In the genomic region with DNA sequence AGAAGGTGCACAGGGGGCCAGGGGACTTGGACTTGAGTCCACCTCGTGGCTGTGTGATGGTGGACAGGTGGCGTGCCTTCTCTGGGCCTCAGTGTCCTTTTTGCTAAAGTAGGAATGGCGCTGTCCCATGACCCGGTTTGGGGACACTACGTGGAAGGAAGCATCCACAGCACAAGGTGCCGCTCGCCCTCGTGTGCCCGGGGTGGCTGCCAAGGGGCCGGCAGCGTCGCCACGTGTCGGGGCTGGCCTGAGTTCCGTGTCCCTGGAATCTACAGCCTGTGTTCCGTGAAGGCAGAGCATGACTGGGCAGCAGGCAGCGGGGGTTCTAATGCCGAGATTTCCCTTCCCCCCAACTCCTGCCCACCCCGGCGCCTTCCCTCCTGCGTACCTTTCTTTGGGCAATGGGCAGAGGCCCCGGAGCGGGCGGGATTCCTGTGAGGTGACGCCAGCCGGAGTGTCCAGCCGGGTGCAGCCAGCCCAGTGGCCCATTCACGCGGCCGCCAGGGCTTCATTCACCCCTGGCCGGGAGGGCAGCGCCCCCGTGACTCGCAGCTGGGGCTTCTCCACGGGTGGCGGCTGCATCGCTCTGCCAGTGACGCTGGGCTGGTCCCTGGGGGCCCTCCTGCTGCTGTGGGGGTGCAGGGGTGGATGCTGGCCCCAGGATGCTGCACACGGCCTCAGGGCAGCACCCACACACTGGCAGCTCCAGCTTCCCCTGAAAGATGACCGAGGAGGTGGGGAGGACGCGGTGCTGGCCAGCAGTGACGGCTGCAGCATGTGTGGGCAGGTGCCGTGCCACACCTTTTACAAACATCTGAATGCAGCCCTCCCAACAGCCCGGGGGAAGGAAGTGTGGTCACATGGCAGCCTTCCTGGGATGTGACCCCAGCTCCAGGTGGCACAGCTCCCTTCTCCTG, we compare ENCODE assay signal across 9 cellular contexts. TPM values are rescaled to one million over a fixed set of nuclear protein-coding genes. Genes with fewer than 3 reads are reported as not detected.
A peak's percentile ranks its signal among the peaks of the same experiment; 100 is the strongest.
DNase-seq lines count a peak whose midpoint lies in the region; ATAC-seq and TF ChIP-seq lines count a peak whose summit lies in the region.
"Had no signal": no experiment of that assay in that cellular context is flagged by ENCODE, and none has a peak within 500 bp of the region (broad histone marks: within the 10 kb centered on the region; RNA-seq: fewer than 3 reads in every experiment).

No MANE protein-coding gene starts in this region.

- peak; percentile 70 for DNase-seq in SK-N-SH
- peak; percentile 69 to 89 (median 88) for DNase-seq in right cardiac atrium
- DNase-seq in osteocyte (ENCODE audit: extremely low spot score, unreplicated experiment): no peak
- DNase-seq in H7: no peak
- DNase-seq: activated gamma-delta T cell treated with Interleukin-2 at 50 U/mL for 16 hours had no signal

- peaks cover 5% of the 10 kb centered on the region for H3K4me1 Mint-ChIP-seq in osteocyte (ENCODE audit: unreplicated experiment)

- peaks cover 0 to 19% of the 10 kb centered on the region in 2 experiments; a peak in 1 of 4 replicates for H3K4me1 ChIP-seq in SK-N-SH (ENCODE audit: control insufficient read depth in 1 of 2, insufficient read depth in 2 of 2, low read depth in 1 of 2, low read length in 1 of 2)
- H3K4me1 ChIP-seq in right cardiac atrium (ENCODE audit: control insufficient read depth, insufficient read depth, low read length): peaks cover 5% of the 10 kb centered on the region
- H3K4me1 ChIP-seq in stomach smooth muscle (ENCODE audit: control insufficient read depth, insufficient read depth, low read length): peaks cover 19% of the 10 kb centered on the region

- ATAC-seq in right cardiac atrium: peak; percentile 57 to 66
- no peak for ATAC-seq in HG02588 (IDR thresholded peaks at IDR 0.05; ENCODE audit: unreplicated experiment)
- no peak for ATAC-seq in GM21786 (IDR thresholded peaks at IDR 0.05; ENCODE audit: unreplicated experiment)

- POLR2A ChIA-PET in SK-N-SH (lab: Yijun Ruan, JAX): interaction anchor here (0.7 kb wide), 1 partner anchor 8 kb away, joined by 3 read pairs; no protein-coding TSS in a partner anchor

- 17% methylated on average over 33 of the region's 45 CpGs for WGBS in SK-N-SH (ENCODE audit: low lambda C conversion rate)
- WGBS in right cardiac atrium: 44% methylated on average over 45 of the region's 45 CpGs

- H3K27ac ChIP-seq in SK-N-SH (ENCODE audit: low read depth in 2 of 2, low read length in 1 of 2): no peak overlapping the region
- H3K27ac ChIP-seq in right cardiac atrium (ENCODE audit: low read length): peak overlapping the region; percentile 90
- H3K27ac ChIP-seq in stomach smooth muscle (ENCODE audit: low read length): peak overlapping the region; percentile 18

- TF ChIP-seq CTCF in SK-N-SH (IDR thresholded peaks at IDR 0.05) (no peak), osteocyte (IDR thresholded peaks at IDR 0.05) (no peak)

- no peaks in the 10 kb centered on the region for H3K9me2 ChIP-seq in SK-N-SH

- no peaks in the 10 kb centered on the region for H4K20me1 ChIP-seq in SK-N-SH (ENCODE audit: insufficient read depth)

- peaks cover 10% of the 10 kb centered on the region for H3K27me3 Mint-ChIP-seq in osteocyte (ENCODE audit: unreplicated experiment)

- H3K36me3 ChIP-seq in SK-N-SH (replicated peaks in 1 of 2; ENCODE audit: control insufficient read depth in 1 of 2, insufficient read depth in 2 of 2, low read length in 1 of 2): no peaks in the 10 kb centered on the region
- H3K36me3 ChIP-seq in stomach smooth muscle (ENCODE audit: control insufficient read depth in 2 of 2, insufficient read depth in 2 of 2, low read length in 2 of 2): no peaks in the 10 kb centered on the region
- no peaks in the 10 kb centered on the region for H3K36me3 ChIP-seq in H7 (replicated peaks; ENCODE audit: control insufficient read depth, insufficient read depth, low read length)

- intact Hi-C loops in right cardiac atrium (cut with DNase I): no loop called here

- peak overlapping the region; percentile 50; the same call in 1 of the 2 replicates for H3K4me2 ChIP-seq in SK-N-SH

- peak; percentile 3; the same call in 1 of the 2 replicates for TF ChIP-seq RAD21 in Ishikawa (IDR thresholded peaks at IDR 0.05; ENCODE audit: low read depth)
- TF ChIP-seq RAD21 in SK-N-SH (IDR thresholded peaks at IDR 0.05; ENCODE audit: low read length): no peak

- no peaks in the 10 kb centered on the region for H3K9me3 Mint-ChIP-seq in osteocyte (ENCODE audit: unreplicated experiment)

- TF ChIP-seq EP300 in Ishikawa (IDR thresholded peaks at IDR 0.05; ENCODE audit: borderline replicate concordance): peak; percentile 96
- TF ChIP-seq EP300 in SK-N-SH (IDR thresholded peaks at IDR 0.05; ENCODE audit: borderline replicate concordance in 1 of 2, low read depth in 1 of 2, low read length in 1 of 2): no peak

- H3K4me3 ChIP-seq in SK-N-SH (ENCODE audit: low read depth in 2 of 2, low read length in 1 of 2) (0 out of 4 replicates have a peak overlapping the region, but pooled peaks of 1 of the 2 experiments have one; percentile 17), right cardiac atrium (ENCODE audit: low read length) (no peak overlapping the region), stomach smooth muscle (ENCODE audit: low read length in 2 of 2) (no peak overlapping the region), H7 (ENCODE audit: insufficient read depth, low read depth, low read length) (no peak overlapping the region)

- no peak overlapping the region for H3K4me3 Mint-ChIP-seq in osteocyte (ENCODE audit: unreplicated experiment)

- no peaks in the 10 kb centered on the region for H3K79me2 ChIP-seq in SK-N-SH (ENCODE audit: insufficient read depth)

- no peak overlapping the region for H3K27ac Mint-ChIP-seq in osteocyte (ENCODE audit: unreplicated experiment)

- no peaks in the 10 kb centered on the region for H3F3A ChIP-seq in SK-N-SH (replicated peaks; ENCODE audit: insufficient read depth)

- H3K9me3 ChIP-seq in SK-N-SH (no peaks in the 10 kb centered on the region), right cardiac atrium (ENCODE audit: control insufficient read depth, low read length) (no peaks in the 10 kb centered on the region), stomach smooth muscle (ENCODE audit: control insufficient read depth in 2 of 2, low read length in 2 of 2) (no peaks in the 10 kb centered on the region)

- no peak overlapping the region for H2AFZ ChIP-seq in SK-N-SH (ENCODE audit: low read depth)

- CTCF ChIA-PET in SK-N-SH (lab: Yijun Ruan, JAX): interaction anchor here (1.3 to 2.9 kb wide), 2 partner anchors 21 to 138 kb away, joined by 4 to 12 read pairs; a partner anchor contains a TSS

- H3K9ac ChIP-seq in SK-N-SH: no peak overlapping the region
- H3K9ac ChIP-seq in stomach smooth muscle (ENCODE audit: low read length in 2 of 2): no peak overlapping the region

- no peaks in the 10 kb centered on the region for H3K36me3 Mint-ChIP-seq in osteocyte (ENCODE audit: unreplicated experiment)

- H3K27me3 ChIP-seq in SK-N-SH (ENCODE audit: insufficient read depth) (no peaks in the 10 kb centered on the region), right cardiac atrium (ENCODE audit: control insufficient read depth, insufficient read depth) (no peaks in the 10 kb centered on the region), stomach smooth muscle (ENCODE audit: control insufficient read depth in 1 of 2, insufficient read depth in 2 of 2, low read length in 2 of 2) (peaks cover 5 to 6% of the 10 kb centered on the region in 2 donors), H7 (ENCODE audit: control insufficient read depth, insufficient read depth, low read length) (peaks cover 11% of the 10 kb centered on the region)

TF ChIP-seq in Ishikawa, 13 proteins besides CTCF, POLR2A, EP300 and RAD21 (continues in another document):
- TF ChIP-seq CREB1 (IDR thresholded peaks at IDR 0.05; ENCODE audit: low read depth) (peak; percentile 69; the same call in 1 of the 2 replicates), CEBPB (IDR thresholded peaks at IDR 0.05) (no peak; the same call in 1 of the 2 replicates), TAF1 (IDR thresholded peaks at IDR 0.05; ENCODE audit: low read depth) (peak; percentile 34; the same call in 1 of the 2 replicates), NFIC (IDR thresholded peaks at IDR 0.05) (peak; percentile 93)

TF ChIP-seq in SK-N-SH, 30 proteins besides CTCF, POLR2A, EP300 and RAD21:
- TF ChIP-seq RXRA (IDR thresholded peaks at IDR 0.05; ENCODE audit: borderline replicate concordance, low read depth) (no peak), YY1 (IDR thresholded peaks at IDR 0.05; ENCODE audit: low read depth) (no peak)
- TF ChIP-seq, protein P1, sequence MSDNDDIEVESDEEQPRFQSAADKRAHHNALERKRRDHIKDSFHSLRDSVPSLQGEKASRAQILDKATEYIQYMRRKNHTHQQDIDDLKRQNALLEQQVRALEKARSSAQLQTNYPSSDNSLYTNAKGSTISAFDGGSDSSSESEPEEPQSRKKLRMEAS (IDR thresholded peaks at IDR 0.05; ENCODE audit: low read depth): peak; percentile 24; the same call in 1 of the 2 replicates
TF ChIP-seq in SK-N-SH: peak in this region for 1.

RNA-seq across cellular contexts. Expression of a gene that starts 21.2 kb away (rescaled TPM):
- polyA plus RNA-seq in SK-N-SH (2012; rRNA removed) (0.05 TPM in 1 of 2 replicates, not detected in the other), right cardiac atrium (36.3 TPM)
- polyA plus RNA-seq in SK-N-SH (2012; cell fraction: cytosol; rRNA removed): 0.01 TPM in 2 replicates
- 0.02 and 0.08 TPM in 2 replicates for polyA plus RNA-seq in SK-N-SH (2012; cell fraction: nucleus; rRNA removed)
- total RNA-seq in right cardiac atrium (10 to 100 TPM; 28.9 to 40.0 (median 34.5) TPM), osteocyte (not detected in 2 replicates)
- total RNA-seq in H7 (2014; rRNA removed; shearing (Covaris generic)): 0.22 and 0.73 TPM in 2 replicates

RNA-seq across cellular contexts. Expression of a gene that starts 42.5 kb away (rescaled TPM):
- polyA plus RNA-seq in SK-N-SH (2012; rRNA removed) (0.37 and 0.43 TPM in 2 replicates), right cardiac atrium (0.14 TPM)
- polyA plus RNA-seq in SK-N-SH (2012; cell fraction: cytosol; rRNA removed): 0.03 and 0.04 TPM in 2 replicates
- 4.3 and 4.4 TPM in 2 replicates for polyA plus RNA-seq in SK-N-SH (2012; cell fraction: nucleus; rRNA removed)
- total RNA-seq in right cardiac atrium (under 1 TPM in 3 of 4 donors, not detected in 1; 0.31 to 0.62 (median 0.31) TPM), osteocyte (0.50 and 0.54 TPM in 2 replicates)
- total RNA-seq in H7 (2014; rRNA removed; shearing (Covaris generic)): 0.03 and 1.1 TPM in 2 replicates

RNA-seq across cellular contexts. Expression of a gene that starts 47.9 kb away (rescaled TPM):
- polyA plus RNA-seq in SK-N-SH (2012; rRNA removed) (200 and 209 TPM in 2 replicates), right cardiac atrium (207 TPM)
- polyA plus RNA-seq in SK-N-SH (2012; cell fraction: cytosol; rRNA removed): 115 and 179 TPM in 2 replicates
- polyA plus RNA-seq in SK-N-SH (2012; cell fraction: nucleus; rRNA removed): 119 and 167 TPM in 2 replicates
- total RNA-seq in right cardiac atrium (100 to 1,000 TPM; 297 to 325 (median 309) TPM), osteocyte (149 and 153 TPM in 2 replicates)
- total RNA-seq in H7 (2014; rRNA removed; shearing (Covaris generic)): 57.9 and 101 TPM in 2 replicates

Comparison
In these comparisons a context has a peak if more than half of its experiments do, and no peak if none do; other contexts are left out.
1. DNase-seq: peak in SK-N-SH (single experiment) and right cardiac atrium (3 of 3); none in osteocyte (single experiment) and H7 (single experiment).
2. H3K27ac ChIP-seq: peak in right cardiac atrium (single experiment) and stomach smooth muscle (single experiment); none in SK-N-SH (0 of 2).
3. ATAC-seq: peak in right cardiac atrium (2 of 2); none in HG02588 (single experiment) and GM21786 (single experiment).
4. RNA of a gene that starts 21.2 kb away (total RNA-seq): 28.9 to 40.0 TPM in right cardiac atrium; 0.22 to 0.73 TPM in H7 and not detected in osteocyte; every median in the first group is over 10 times any median in the second.